In genomic region chr16:23877107-23878070, GRCh38 we compare ENCODE assay signal across 14 cellular contexts. TPM values are rescaled to one million over a fixed set of nuclear protein-coding genes. Genes with fewer than 3 reads are reported as not detected.
DNase-seq lines count a peak whose midpoint lies in the region; ATAC-seq and TF ChIP-seq lines count a peak whose summit lies in the region.
"Had no signal": no experiment of that assay in that cellular context is flagged by ENCODE, and none has a peak within 500 bp of the region (broad histone marks: within the 10 kb centered on the region; RNA-seq: fewer than 3 reads in every experiment).

No MANE protein-coding gene starts in this region.

- no peak for ATAC-seq in GM21447 (IDR thresholded peaks at IDR 0.05; ENCODE audit: unreplicated experiment)

- H3K27ac ChIP-seq in A673 (ENCODE audit: low read depth, low read length, poor library complexity, severe bottlenecking) = peak overlapping the region; percentile 73
- no peak overlapping the region for H3K27ac ChIP-seq in OCI-LY7 (ENCODE audit: low read depth, low read length, poor library complexity, severe bottlenecking)
- H3K27ac ChIP-seq: vagina had no signal

- no peak overlapping the region for H3K4me3 Mint-ChIP-seq in chondrocyte (ENCODE audit: unreplicated experiment)

- H3K27me3 ChIP-seq in A673 (replicated peaks; ENCODE audit: insufficient read depth, low read depth, low read length, poor library complexity) = no peaks in the 10 kb centered on the region
- H3K27me3 ChIP-seq: vagina had no signal

- no peaks in the 10 kb centered on the region; the same call in 1 of the 2 replicates for H3K79me2 ChIP-seq in OCI-LY7 (ENCODE audit: insufficient read depth, low read depth, low read length)

- no peaks in the 10 kb centered on the region for H3K36me3 ChIP-seq in A673 (ENCODE audit: insufficient read depth, low read length, poor library complexity, severe bottlenecking)
- H3K36me3 ChIP-seq in OCI-LY7 (ENCODE audit: insufficient read depth, low read length) = no peaks in the 10 kb centered on the region
- H3K36me3 ChIP-seq: vagina had no signal

- POLR2A ChIA-PET in A673 (lab: Charles Lee; ENCODE audit: low non-redundant PET) = interaction anchor here (0.6 kb wide), 2 partner anchors 16 to 551 kb away, joined by 3 to 9 read pairs; no protein-coding TSS in a partner anchor
- POLR2A ChIA-PET in OCI-LY7 (lab: Charles Lee) = interaction anchor here (0.6 to 3.3 kb wide), 5 partner anchors 13 to 703 kb away, joined by 3 to 16 read pairs (median 3); no protein-coding TSS in a partner anchor

- H3K9me3 ChIP-seq in A673 (ENCODE audit: low read depth, low read length, poor library complexity, severe bottlenecking) (no peaks in the 10 kb centered on the region), OCI-LY7 (ENCODE audit: low read length) (no peaks in the 10 kb centered on the region)
- H3K9me3 ChIP-seq: vagina had no signal

- CTCF ChIA-PET in A673 (lab: Charles Lee) (interaction anchor here (0.6 to 3.3 kb wide), 11 partner anchors 8 to 556 kb away, joined by 3 to 43 read pairs (median 4); no protein-coding TSS in a partner anchor), OCI-LY7 (lab: Charles Lee; ENCODE audit: unreplicated experiment) (interaction anchor here (1.5 kb wide), 1 partner anchor 133 kb away, joined by 6 read pairs; no protein-coding TSS in a partner anchor)

- H4K20me1 ChIP-seq in OCI-LY7 (ENCODE audit: insufficient read depth, low read length) = no peaks in the 10 kb centered on the region

- H3K9me3 Mint-ChIP-seq in chondrocyte (ENCODE audit: low read depth) = no peaks in the 10 kb centered on the region

- H3K4me2 ChIP-seq in OCI-LY7 (ENCODE audit: low read length) = no peak overlapping the region

- no peak overlapping the region for H3K4me3 ChIP-seq in A673 (ENCODE audit: low read depth, low read length, poor library complexity, severe bottlenecking)
- H3K4me3 ChIP-seq in OCI-LY7 (ENCODE audit: low read depth, low read length, poor library complexity, severe bottlenecking) = no peak overlapping the region
- H3K4me3 ChIP-seq: vagina had no signal

- no peaks in the 10 kb centered on the region for H3K36me3 Mint-ChIP-seq in chondrocyte (ENCODE audit: low read depth)

- no peak overlapping the region for H3K27ac Mint-ChIP-seq in chondrocyte (ENCODE audit: unreplicated experiment)

- peak; percentile 48 for DNase-seq in A673 (ENCODE audit: low spot score)
- DNase-seq in EH (ENCODE audit: low read depth) = peak; percentile 4
- peak; percentile 39 for DNase-seq in OCI-LY7 (ENCODE audit: low spot score)
- DNase-seq in chondrocyte (ENCODE audit: low spot score) = no peak
- no peak for DNase-seq in DMS79 treated with DMSO at 0.1 percent for 48 hours (lab: John Stamatoyannopoulos, UW)
- no peak for DNase-seq in posterior cingulate gyrus
- no peak for DNase-seq in T1000 (lab: John Stamatoyannopoulos, UW)
- DNase-seq: activated effector memory CD4-positive, alpha-beta T cell treated with Interleukin-2 at 50 U/mL for 16 hours; head of caudate nucleus; mammary epithelial cell; NCI-H510A treated with DMSO at 0.1 percent for 48 hours had no signal

- H3K4me1 ChIP-seq in A673 (ENCODE audit: insufficient read depth, low read length, poor library complexity, severe bottlenecking) (peaks cover 62% of the 10 kb centered on the region), OCI-LY7 (ENCODE audit: insufficient read depth, low read length, poor library complexity, severe bottlenecking) (peaks cover 68% of the 10 kb centered on the region)
- H3K4me1 ChIP-seq: vagina had no signal

- H3K9me2 ChIP-seq in OCI-LY7 (ENCODE audit: insufficient read depth, low read length) = no peaks in the 10 kb centered on the region

- H3K4me1 Mint-ChIP-seq in chondrocyte (ENCODE audit: low read depth) = no peaks in the 10 kb centered on the region

- intact Hi-C loops in A673 (cut with micrococcal nuclease; ENCODE audit: unreplicated experiment) = loop anchor here (1.0 kb wide), 2 partner anchors 132 to 159 kb away; no protein-coding TSS in a partner anchor
- intact Hi-C loops in OCI-LY7 (cut with micrococcal nuclease; ENCODE audit: unreplicated experiment) = loop anchor here (1.0 to 5.0 kb wide), 3 partner anchors 40 to 133 kb away; partner anchors contain the start of gene PRKCB
- intact Hi-C loops in posterior cingulate gyrus (cut with DNase I) = no loop called here

- H2AFZ ChIP-seq in OCI-LY7 (ENCODE audit: low read length) = no peak overlapping the region

- H3K27me3 Mint-ChIP-seq in chondrocyte (ENCODE audit: low read depth) = peaks cover 10% of the 10 kb centered on the region

- BruUV-seq in A673 (replicated peaks; lab: Mats Ljungman, UMichigan) = no TSS peak
- BruUV-seq in OCI-LY7 (replicated peaks; lab: Mats Ljungman, UMichigan) = no TSS peak

- peak; percentile 62 for TF ChIP-seq CTCF in A673 (conservative IDR thresholded peaks at IDR 0.05; ENCODE audit: low read depth, low read length)
- peak; percentile 68 for TF ChIP-seq CTCF in OCI-LY7 (conservative IDR thresholded peaks at IDR 0.05; ENCODE audit: low read length)
- peak; percentile 48 for TF ChIP-seq CTCF in chondrocyte (IDR thresholded peaks at IDR 0.05)

RNA-seq across cellular contexts. Expression of gene PRKCB, which starts 41.6 kb away (rescaled TPM):
- 158 and 171 TPM in 2 replicates for total RNA-seq in A673 (2021)
- total RNA-seq in OCI-LY7 (2014; rRNA removed; shearing (Covaris generic)) = 21.0 and 24.2 TPM in 2 replicates
- 44.5 and 51.6 TPM in 2 replicates for total RNA-seq in OCI-LY7 (2022)
- total RNA-seq in chondrocyte = not detected in 3 replicates
- total RNA-seq: mammary epithelial cell, renal cortical epithelial cell had no signal

Comparison
In these comparisons a context has a peak if more than half of its experiments do, and no peak if none do; other contexts are left out.
1. DNase-seq: peak in A673 (single experiment), EH (single experiment) and OCI-LY7 (single experiment); none in chondrocyte (single experiment), DMS79 treated with DMSO at 0.1 percent for 48 hours (single experiment), posterior cingulate gyrus (0 of 10) and T1000 (single experiment).
2. RNA of gene PRKCB, which starts 41.6 kb away (total RNA-seq): 158 to 171 TPM in A673 and 21.0 to 51.6 TPM in OCI-LY7; not detected in chondrocyte; every median in the first group is over 10 times any median in the second.
3. Peak in every context shown above with its lines, with median percentiles within 50 percentile points of each other: CTCF ChIP-seq.